In the genomic region with DNA sequence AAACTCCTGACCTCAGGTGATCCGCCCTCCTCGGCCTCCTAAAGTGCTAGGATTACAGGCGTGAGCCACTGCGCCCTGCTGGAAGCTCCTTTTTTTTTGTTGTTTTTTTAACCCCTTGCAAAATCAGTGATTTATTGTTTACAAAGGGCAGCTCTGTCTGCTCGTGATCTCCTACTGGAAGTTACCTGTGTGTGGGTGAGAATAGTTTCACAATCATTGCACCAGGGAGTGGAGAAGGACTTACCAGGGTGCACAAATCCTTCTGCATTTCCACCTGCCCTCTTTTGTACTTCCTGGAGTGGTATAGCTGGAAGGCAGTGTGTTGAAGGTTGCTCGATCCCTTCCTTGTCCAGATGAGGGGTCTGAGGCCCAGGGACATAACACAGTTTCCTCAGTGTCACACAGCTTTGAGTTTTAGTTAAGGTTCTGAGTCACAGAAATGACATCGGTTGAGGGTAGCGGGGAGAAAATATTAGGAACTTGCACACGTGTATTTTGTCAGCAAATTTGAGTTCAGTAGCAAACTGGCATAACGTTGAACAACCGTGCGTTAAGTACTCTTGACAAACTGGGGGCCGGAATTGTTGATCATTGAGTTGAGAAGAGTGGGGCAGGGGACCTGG, we compare ENCODE assay signal across 9 cellular contexts. TPM values are rescaled to one million over a fixed set of nuclear protein-coding genes. Genes with fewer than 3 reads are reported as not detected.
DNase-seq lines count a peak whose midpoint lies in the region; ATAC-seq and TF ChIP-seq lines count a peak whose summit lies in the region.
"Had no signal": no experiment of that assay in that cellular context is flagged by ENCODE, and none has a peak within 500 bp of the region (broad histone marks: within the 10 kb centered on the region; RNA-seq: fewer than 3 reads in every experiment).

No MANE protein-coding gene starts in this region.

- H3K9me3 ChIP-seq in DOHH2 (ENCODE audit: control insufficient read depth, insufficient read depth, low read length) (0 out of 2 replicates have a peak, but pooled peaks cover 2% of the 10 kb centered on the region), OCI-LY3 (ENCODE audit: insufficient read depth, low read length) (no peaks in the 10 kb centered on the region), psoas muscle (peaks cover 6% of the 10 kb centered on the region)
- H3K9me3 ChIP-seq: SJCRH30 had no signal

- H3K9ac ChIP-seq in OCI-LY3 (ENCODE audit: low read length), result peak overlapping the region; percentile 19; the same call in 1 of the 2 replicates

- H3K27ac ChIP-seq in DOHH2 (ENCODE audit: low read depth, low read length), result no peak overlapping the region
- peak overlapping the region; percentile 81 for H3K27ac ChIP-seq in OCI-LY3 (ENCODE audit: low read length)
- H3K27ac ChIP-seq in psoas muscle, result peak overlapping the region; percentile 67
- H3K27ac ChIP-seq: SJCRH30 had no signal

- H3K4me3 ChIP-seq in DOHH2 (ENCODE audit: low read length), result peak overlapping the region; percentile 2; the same call in 1 of the 2 replicates
- no peak overlapping the region for H3K4me3 ChIP-seq in OCI-LY3 (ENCODE audit: low read length)
- H3K4me3 ChIP-seq in psoas muscle, result no peak overlapping the region
- H3K4me3 ChIP-seq: SJCRH30 had no signal

- WGBS in psoas muscle, 3 donors, result 56 to 71% (median 57%) methylated on average over 13 of the region's 13 CpGs

- H4K20me1 ChIP-seq in DOHH2 (ENCODE audit: control insufficient read depth, insufficient read depth, low read depth, low read length) (0 out of 2 replicates have a peak, but pooled peaks cover 5% of the 10 kb centered on the region), OCI-LY3 (ENCODE audit: insufficient read depth, low read length) (peaks cover 78% of the 10 kb centered on the region)

- peak; percentile 91 for ATAC-seq in esophagus mucosa
- ATAC-seq in psoas muscle, result peak in 1 of 4 donors; percentile 43
- ATAC-seq in activated CD4-positive, CD25-positive, alpha-beta regulatory T cell treated with anti-CD3 and anti-CD28 coated beads, Interleukin-2, amount 50 U/mL, for 24 hours, result no peak
- ATAC-seq in HG02973 (IDR thresholded peaks at IDR 0.05; ENCODE audit: unreplicated experiment), result no peak

- H3K4me2 ChIP-seq in DOHH2 (ENCODE audit: low read length) (peak overlapping the region; percentile 15; the same call in 1 of the 2 replicates), OCI-LY3 (ENCODE audit: low read length) (peak overlapping the region; percentile 88)

- no peak for TF ChIP-seq CTCF in DOHH2 (IDR thresholded peaks at IDR 0.05; ENCODE audit: low read depth, low read length, poor library complexity, severe bottlenecking)
- no peak for TF ChIP-seq CTCF in OCI-LY3 (IDR thresholded peaks at IDR 0.05; ENCODE audit: low read depth, low read length)
- TF ChIP-seq CTCF in psoas muscle (IDR thresholded peaks at IDR 0.05), result no peak

- DNase-seq in psoas muscle (no peak), SKM-1 treated with dmso at 0.1 percent for 144 hours (lab: John Stamatoyannopoulos, UW; ENCODE audit: unreplicated experiment) (no peak), AG08396 (ENCODE audit: low spot score) (no peak)

- no peaks in the 10 kb centered on the region for H3F3A ChIP-seq in DOHH2 (ENCODE audit: control insufficient read depth, insufficient read depth)

- intact Hi-C loops in psoas muscle (cut with DNase I), result no loop called here

- H3K9me2 ChIP-seq in DOHH2 (replicated peaks; ENCODE audit: control insufficient read depth, low read length), result no peaks in the 10 kb centered on the region

- peaks cover 5% of the 10 kb centered on the region; the same call in 1 of the 2 replicates for H3K36me3 ChIP-seq in DOHH2 (ENCODE audit: control insufficient read depth, low read length)
- peaks cover 5% of the 10 kb centered on the region for H3K36me3 ChIP-seq in OCI-LY3 (replicated peaks; ENCODE audit: low read depth, low read length)
- H3K36me3 ChIP-seq in psoas muscle (ENCODE audit: insufficient read depth in 1 of 2, low read depth in 1 of 2), result no peaks in the 10 kb centered on the region
- H3K36me3 ChIP-seq: SJCRH30 had no signal

- H3K79me2 ChIP-seq in DOHH2 (ENCODE audit: control insufficient read depth, low read length) (peaks cover 99% of the 10 kb centered on the region), OCI-LY3 (ENCODE audit: low read length) (peaks cover 100% of the 10 kb centered on the region)

- peaks cover 59% of the 10 kb centered on the region for H3K4me1 ChIP-seq in DOHH2 (ENCODE audit: control insufficient read depth, low read length)
- peaks cover 63% of the 10 kb centered on the region for H3K4me1 ChIP-seq in OCI-LY3 (ENCODE audit: low read length)
- H3K4me1 ChIP-seq in psoas muscle, result peaks cover 63% of the 10 kb centered on the region

- H3K27me3 ChIP-seq in DOHH2 (ENCODE audit: control insufficient read depth, low read length) (no peaks in the 10 kb centered on the region), OCI-LY3 (ENCODE audit: low read depth, low read length) (no peaks in the 10 kb centered on the region), psoas muscle (ENCODE audit: insufficient read depth in 3 of 3, low read length in 2 of 3) (no peaks in the 10 kb centered on the region)
- H3K27me3 ChIP-seq: SJCRH30 had no signal

- H2AFZ ChIP-seq in OCI-LY3 (ENCODE audit: low read depth, low read length), result no peak overlapping the region

RNA-seq across cellular contexts. Expression of a gene that starts 11.3 kb away (rescaled TPM):
- total RNA-seq in esophagus mucosa, result 21.2 TPM
- total RNA-seq in psoas muscle, result 100 to 1,000 TPM in 3 of 4 donors, 10 to 100 TPM in 1; 94.8 to 128 (median 120) TPM
- 10 to 100 TPM; 30.8 to 68.2 (median 45.2) TPM for polyA plus RNA-seq in psoas muscle
